1 cellular context compared by ENCODE assay signal in genomic region chr21:33666153-33666552, GRCh38.
TF ChIP-seq lines count a peak whose summit lies in the region.

No MANE protein-coding gene starts in this region.

TF ChIP-seq in K562, 482 proteins besides CTCF, POLR2A, EP300 and RAD21:
- TF ChIP-seq SMARCA5 (IDR thresholded peaks at IDR 0.05) (no peak), ERF (CRISPR knock-in tag; IDR thresholded peaks at IDR 0.05) (no peak), CEBPB (tag; IDR thresholded peaks at IDR 0.05) (peak; percentile 68)
